Comparison of ENCODE assay signal across 1 cellular context in the genomic region with DNA sequence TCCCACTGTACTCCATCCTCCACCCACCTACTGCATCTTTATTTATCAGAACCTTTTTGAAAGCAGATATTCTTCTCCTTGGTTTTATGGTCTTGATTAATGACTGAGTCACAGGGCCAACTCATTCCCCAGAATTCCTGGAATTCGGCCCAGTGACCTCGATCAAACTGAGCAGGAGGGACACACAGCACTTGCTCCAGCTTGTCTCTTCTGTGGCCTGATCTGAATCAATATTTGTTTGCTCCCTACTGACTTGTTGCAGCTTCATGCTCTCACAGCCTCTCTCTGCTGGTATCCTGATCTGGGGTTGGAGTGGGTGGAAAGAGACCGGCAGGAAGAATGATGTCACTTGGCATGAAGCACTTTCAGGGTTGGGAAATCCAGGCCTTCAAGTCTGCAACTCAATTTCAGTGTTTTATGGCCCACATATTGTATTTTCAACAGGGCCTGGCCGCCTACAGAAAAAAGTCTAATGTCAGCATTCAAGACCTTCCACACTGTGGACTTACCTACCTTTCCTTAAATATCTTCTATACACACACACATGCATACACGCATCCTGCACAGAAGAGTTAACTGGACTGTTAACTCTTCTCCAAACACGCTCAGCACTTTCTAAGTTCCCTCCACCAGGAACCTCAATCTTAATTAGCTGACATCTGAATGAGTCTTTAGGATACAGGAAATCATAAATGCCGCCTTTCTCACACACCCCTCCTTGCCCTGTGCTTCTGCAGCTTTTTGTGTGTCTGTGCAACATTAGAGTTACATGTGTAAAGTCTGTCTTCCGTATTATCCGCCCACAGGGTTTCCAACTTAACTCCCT.
A peak's percentile ranks its signal among the peaks of the same experiment; 100 is the strongest.
TF ChIP-seq lines count a peak whose summit lies in the region.

No MANE protein-coding gene starts in this region.

TF ChIP-seq in HepG2, 621 proteins besides CTCF, POLR2A, EP300 and RAD21 (continued from another document and continues in another):
- TF ChIP-seq MEIS1 (CRISPR knock-in tag; IDR thresholded peaks at IDR 0.05; ENCODE audit: borderline replicate concordance) (peak; percentile 93), CBX2 (IDR thresholded peaks at IDR 0.05; ENCODE audit: low read depth, low read length) (no peak), CBX2 (CRISPR knock-in tag; IDR thresholded peaks at IDR 0.05; ENCODE audit: low read depth) (no peak), TOPORS (CRISPR knock-in tag; IDR thresholded peaks at IDR 0.05) (no peak), SAP130 (CRISPR knock-in tag; IDR thresholded peaks at IDR 0.05; ENCODE audit: low read depth) (peak; percentile 85), MED13 (CRISPR knock-in tag; IDR thresholded peaks at IDR 0.05) (0 out of 2 replicates have a peak, but pooled peaks have one; percentile 68), SP140L (CRISPR knock-in tag; IDR thresholded peaks at IDR 0.05; ENCODE audit: borderline replicate concordance) (no peak; the same call in 1 of the 2 replicates), ZKSCAN5 (CRISPR knock-in tag; IDR thresholded peaks at IDR 0.05) (no peak), ZNF878 (CRISPR knock-in tag; IDR thresholded peaks at IDR 0.05) (peak; percentile 77), ZNF75D (CRISPR knock-in tag; IDR thresholded peaks at IDR 0.05; ENCODE audit: borderline replicate concordance) (no peak), MTA3 (CRISPR knock-in tag; IDR thresholded peaks at IDR 0.05) (no peak), FIP1L1 (IDR thresholded peaks at IDR 0.05; ENCODE audit: borderline replicate concordance, insufficient read depth, low read depth, low read length) (no peak), ZFP90 (CRISPR knock-in tag; IDR thresholded peaks at IDR 0.05; ENCODE audit: borderline replicate concordance) (no peak), JUNB (CRISPR knock-in tag; IDR thresholded peaks at IDR 0.05; ENCODE audit: borderline replicate concordance) (peak; percentile 90), TAF1 (CRISPR knock-in tag; IDR thresholded peaks at IDR 0.05) (no peak), ZMYM2 (CRISPR knock-in tag; IDR thresholded peaks at IDR 0.05) (no peak), MXI1 (IDR thresholded peaks at IDR 0.05; ENCODE audit: borderline replicate concordance, low read depth, low read length) (peak; percentile 68; the same call in 1 of the 3 replicates), SP2 (CRISPR knock-in tag; IDR thresholded peaks at IDR 0.05) (no peak), SYNCRIP (IDR thresholded peaks at IDR 0.05; ENCODE audit: insufficient read depth, low read depth, low read length) (no peak), NCOA2 (CRISPR knock-in tag; IDR thresholded peaks at IDR 0.05) (peak; percentile 90), ZIK1 (CRISPR knock-in tag; IDR thresholded peaks at IDR 0.05; ENCODE audit: borderline replicate concordance, low read depth) (no peak), XRCC5 (optimal IDR thresholded peaks at IDR 0.05; ENCODE audit: low read length) (peak; percentile 34), BRD4 (CRISPR knock-in tag; IDR thresholded peaks at IDR 0.05) (no peak), ZNF616 (CRISPR knock-in tag; IDR thresholded peaks at IDR 0.05; ENCODE audit: low read depth) (no peak), ASH2L (IDR thresholded peaks at IDR 0.05; ENCODE audit: insufficient read length, low read depth, low read length) (peak; percentile 68), MIER3 (CRISPR knock-in tag; IDR thresholded peaks at IDR 0.05; ENCODE audit: borderline replicate concordance) (peak; percentile 97; the same call in 1 of the 2 replicates), ZNF331 (CRISPR knock-in tag; IDR thresholded peaks at IDR 0.05) (peak; percentile 91), ARNT2 (CRISPR knock-in tag; IDR thresholded peaks at IDR 0.05; ENCODE audit: low read depth) (no peak), CENPT (CRISPR knock-in tag; IDR thresholded peaks at IDR 0.05; ENCODE audit: low read depth) (no peak), ZNF558 (CRISPR knock-in tag; IDR thresholded peaks at IDR 0.05; ENCODE audit: borderline replicate concordance) (no peak), EEA1 (CRISPR knock-in tag; IDR thresholded peaks at IDR 0.05; ENCODE audit: borderline replicate concordance) (no peak), CBFB (CRISPR knock-in tag; IDR thresholded peaks at IDR 0.05) (peak; percentile 59)
- TF ChIP-seq, protein P1, sequence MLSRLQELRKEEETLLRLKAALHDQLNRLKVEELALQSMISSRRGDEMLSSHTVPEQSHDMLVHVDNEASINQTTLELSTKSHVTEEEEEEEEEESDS (CRISPR knock-in tag; IDR thresholded peaks at IDR 0.05; ENCODE audit: borderline replicate concordance): no peak
- TF ChIP-seq, protein P2, sequence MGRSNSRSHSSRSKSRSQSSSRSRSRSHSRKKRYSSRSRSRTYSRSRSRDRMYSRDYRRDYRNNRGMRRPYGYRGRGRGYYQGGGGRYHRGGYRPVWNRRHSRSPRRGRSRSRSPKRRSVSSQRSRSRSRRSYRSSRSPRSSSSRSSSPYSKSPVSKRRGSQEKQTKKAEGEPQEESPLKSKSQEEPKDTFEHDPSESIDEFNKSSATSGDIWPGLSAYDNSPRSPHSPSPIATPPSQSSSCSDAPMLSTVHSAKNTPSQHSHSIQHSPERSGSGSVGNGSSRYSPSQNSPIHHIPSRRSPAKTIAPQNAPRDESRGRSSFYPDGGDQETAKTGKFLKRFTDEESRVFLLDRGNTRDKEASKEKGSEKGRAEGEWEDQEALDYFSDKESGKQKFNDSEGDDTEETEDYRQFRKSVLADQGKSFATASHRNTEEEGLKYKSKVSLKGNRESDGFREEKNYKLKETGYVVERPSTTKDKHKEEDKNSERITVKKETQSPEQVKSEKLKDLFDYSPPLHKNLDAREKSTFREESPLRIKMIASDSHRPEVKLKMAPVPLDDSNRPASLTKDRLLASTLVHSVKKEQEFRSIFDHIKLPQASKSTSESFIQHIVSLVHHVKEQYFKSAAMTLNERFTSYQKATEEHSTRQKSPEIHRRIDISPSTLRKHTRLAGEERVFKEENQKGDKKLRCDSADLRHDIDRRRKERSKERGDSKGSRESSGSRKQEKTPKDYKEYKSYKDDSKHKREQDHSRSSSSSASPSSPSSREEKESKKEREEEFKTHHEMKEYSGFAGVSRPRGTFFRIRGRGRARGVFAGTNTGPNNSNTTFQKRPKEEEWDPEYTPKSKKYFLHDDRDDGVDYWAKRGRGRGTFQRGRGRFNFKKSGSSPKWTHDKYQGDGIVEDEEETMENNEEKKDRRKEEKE (IDR thresholded peaks at IDR 0.05): no peak
- TF ChIP-seq, protein P3, sequence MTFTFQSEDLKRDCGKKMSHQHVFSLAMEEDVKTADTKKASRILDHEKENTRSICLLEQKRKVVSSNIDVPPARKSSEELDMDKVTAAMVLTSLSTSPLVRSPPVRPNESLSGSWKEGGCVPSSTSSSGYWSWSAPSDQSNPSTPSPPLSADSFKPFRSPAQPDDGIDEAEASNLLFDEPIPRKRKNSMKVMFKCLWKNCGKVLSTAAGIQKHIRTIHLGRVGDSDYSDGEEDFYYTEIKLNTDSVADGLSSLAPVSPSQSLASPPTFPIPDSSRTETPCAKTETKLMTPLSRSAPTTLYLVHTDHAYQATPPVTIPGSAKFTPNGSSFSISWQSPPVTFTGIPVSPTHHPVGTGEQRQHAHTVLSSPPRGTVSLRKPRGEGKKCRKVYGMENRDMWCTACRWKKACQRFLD (CRISPR knock-in tag; IDR thresholded peaks at IDR 0.05; ENCODE audit: borderline replicate concordance): 0 out of 2 replicates have a peak, but pooled peaks have one; percentile 47
- TF ChIP-seq, protein P4, sequence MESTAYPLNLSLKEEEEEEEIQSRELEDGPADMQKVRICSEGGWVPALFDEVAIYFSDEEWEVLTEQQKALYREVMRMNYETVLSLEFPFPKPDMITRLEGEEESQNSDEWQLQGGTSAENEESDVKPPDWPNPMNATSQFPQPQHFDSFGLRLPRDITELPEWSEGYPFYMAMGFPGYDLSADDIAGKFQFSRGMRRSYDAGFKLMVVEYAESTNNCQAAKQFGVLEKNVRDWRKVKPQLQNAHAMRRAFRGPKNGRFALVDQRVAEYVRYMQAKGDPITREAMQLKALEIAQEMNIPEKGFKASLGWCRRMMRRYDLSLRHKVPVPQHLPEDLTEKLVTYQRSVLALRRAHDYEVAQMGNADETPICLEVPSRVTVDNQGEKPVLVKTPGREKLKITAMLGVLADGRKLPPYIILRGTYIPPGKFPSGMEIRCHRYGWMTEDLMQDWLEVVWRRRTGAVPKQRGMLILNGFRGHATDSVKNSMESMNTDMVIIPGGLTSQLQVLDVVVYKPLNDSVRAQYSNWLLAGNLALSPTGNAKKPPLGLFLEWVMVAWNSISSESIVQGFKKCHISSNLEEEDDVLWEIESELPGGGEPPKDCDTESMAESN (CRISPR knock-in tag; conservative IDR thresholded peaks at IDR 0.05): no peak; the same call in 1 of the 2 replicates
- TF ChIP-seq, protein P5, sequence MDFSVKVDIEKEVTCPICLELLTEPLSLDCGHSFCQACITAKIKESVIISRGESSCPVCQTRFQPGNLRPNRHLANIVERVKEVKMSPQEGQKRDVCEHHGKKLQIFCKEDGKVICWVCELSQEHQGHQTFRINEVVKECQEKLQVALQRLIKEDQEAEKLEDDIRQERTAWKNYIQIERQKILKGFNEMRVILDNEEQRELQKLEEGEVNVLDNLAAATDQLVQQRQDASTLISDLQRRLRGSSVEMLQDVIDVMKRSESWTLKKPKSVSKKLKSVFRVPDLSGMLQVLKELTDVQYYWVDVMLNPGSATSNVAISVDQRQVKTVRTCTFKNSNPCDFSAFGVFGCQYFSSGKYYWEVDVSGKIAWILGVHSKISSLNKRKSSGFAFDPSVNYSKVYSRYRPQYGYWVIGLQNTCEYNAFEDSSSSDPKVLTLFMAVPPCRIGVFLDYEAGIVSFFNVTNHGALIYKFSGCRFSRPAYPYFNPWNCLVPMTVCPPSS (IDR thresholded peaks at IDR 0.05): no peak
- TF ChIP-seq, protein P6, sequence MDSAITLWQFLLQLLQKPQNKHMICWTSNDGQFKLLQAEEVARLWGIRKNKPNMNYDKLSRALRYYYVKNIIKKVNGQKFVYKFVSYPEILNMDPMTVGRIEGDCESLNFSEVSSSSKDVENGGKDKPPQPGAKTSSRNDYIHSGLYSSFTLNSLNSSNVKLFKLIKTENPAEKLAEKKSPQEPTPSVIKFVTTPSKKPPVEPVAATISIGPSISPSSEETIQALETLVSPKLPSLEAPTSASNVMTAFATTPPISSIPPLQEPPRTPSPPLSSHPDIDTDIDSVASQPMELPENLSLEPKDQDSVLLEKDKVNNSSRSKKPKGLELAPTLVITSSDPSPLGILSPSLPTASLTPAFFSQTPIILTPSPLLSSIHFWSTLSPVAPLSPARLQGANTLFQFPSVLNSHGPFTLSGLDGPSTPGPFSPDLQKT (CRISPR knock-in tag; IDR thresholded peaks at IDR 0.05; ENCODE audit: borderline replicate concordance): no peak
- TF ChIP-seq, protein P7, sequence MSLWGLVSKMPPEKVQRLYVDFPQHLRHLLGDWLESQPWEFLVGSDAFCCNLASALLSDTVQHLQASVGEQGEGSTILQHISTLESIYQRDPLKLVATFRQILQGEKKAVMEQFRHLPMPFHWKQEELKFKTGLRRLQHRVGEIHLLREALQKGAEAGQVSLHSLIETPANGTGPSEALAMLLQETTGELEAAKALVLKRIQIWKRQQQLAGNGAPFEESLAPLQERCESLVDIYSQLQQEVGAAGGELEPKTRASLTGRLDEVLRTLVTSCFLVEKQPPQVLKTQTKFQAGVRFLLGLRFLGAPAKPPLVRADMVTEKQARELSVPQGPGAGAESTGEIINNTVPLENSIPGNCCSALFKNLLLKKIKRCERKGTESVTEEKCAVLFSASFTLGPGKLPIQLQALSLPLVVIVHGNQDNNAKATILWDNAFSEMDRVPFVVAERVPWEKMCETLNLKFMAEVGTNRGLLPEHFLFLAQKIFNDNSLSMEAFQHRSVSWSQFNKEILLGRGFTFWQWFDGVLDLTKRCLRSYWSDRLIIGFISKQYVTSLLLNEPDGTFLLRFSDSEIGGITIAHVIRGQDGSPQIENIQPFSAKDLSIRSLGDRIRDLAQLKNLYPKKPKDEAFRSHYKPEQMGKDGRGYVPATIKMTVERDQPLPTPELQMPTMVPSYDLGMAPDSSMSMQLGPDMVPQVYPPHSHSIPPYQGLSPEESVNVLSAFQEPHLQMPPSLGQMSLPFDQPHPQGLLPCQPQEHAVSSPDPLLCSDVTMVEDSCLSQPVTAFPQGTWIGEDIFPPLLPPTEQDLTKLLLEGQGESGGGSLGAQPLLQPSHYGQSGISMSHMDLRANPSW (CRISPR knock-in tag; IDR thresholded peaks at IDR 0.05; ENCODE audit: borderline replicate concordance): no peak
- TF ChIP-seq, protein P8, sequence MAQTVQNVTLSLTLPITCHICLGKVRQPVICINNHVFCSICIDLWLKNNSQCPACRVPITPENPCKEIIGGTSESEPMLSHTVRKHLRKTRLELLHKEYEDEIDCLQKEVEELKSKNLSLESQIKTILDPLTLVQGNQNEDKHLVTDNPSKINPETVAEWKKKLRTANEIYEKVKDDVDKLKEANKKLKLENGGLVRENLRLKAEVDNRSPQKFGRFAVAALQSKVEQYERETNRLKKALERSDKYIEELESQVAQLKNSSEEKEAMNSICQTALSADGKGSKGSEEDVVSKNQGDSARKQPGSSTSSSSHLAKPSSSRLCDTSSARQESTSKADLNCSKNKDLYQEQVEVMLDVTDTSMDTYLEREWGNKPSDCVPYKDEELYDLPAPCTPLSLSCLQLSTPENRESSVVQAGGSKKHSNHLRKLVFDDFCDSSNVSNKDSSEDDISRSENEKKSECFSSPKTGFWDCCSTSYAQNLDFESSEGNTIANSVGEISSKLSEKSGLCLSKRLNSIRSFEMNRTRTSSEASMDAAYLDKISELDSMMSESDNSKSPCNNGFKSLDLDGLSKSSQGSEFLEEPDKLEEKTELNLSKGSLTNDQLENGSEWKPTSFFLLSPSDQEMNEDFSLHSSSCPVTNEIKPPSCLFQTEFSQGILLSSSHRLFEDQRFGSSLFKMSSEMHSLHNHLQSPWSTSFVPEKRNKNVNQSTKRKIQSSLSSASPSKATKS (CRISPR knock-in tag; IDR thresholded peaks at IDR 0.05): no peak
